Comparison of ENCODE assay signal across 12 cellular contexts in the genomic region with DNA sequence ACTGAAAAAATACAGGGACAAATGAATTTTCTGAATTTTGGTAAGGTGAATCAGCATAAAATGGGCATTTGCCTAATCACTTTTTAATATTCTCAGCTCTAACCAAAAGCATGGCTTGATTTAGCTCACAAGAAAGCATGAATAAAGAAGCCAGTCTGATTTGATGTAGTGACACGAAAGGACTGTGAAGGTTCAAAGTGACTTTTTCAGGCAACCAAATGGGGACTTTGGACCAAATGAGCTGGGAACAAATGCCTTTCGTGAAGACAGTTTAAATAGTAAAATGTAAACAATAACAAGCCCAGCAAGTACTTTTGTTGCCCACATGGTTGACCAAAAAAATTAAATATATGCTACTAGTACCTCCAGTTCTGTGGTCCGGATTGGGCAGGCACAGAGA. TPM values are rescaled to one million over a fixed set of nuclear protein-coding genes. Genes with fewer than 3 reads are reported as not detected.
"Had no signal": no experiment of that assay in that cellular context is flagged by ENCODE, and none has a peak within 500 bp of the region (broad histone marks: within the 10 kb centered on the region; RNA-seq: fewer than 3 reads in every experiment).

No MANE protein-coding gene starts in this region.

- H3K36me3 ChIP-seq: HAP-1 had no signal

- H3K9ac ChIP-seq: GM23248 had no signal

- H3K4me1 ChIP-seq: HAP-1 had no signal

- H3K27ac ChIP-seq: GM23248, HL-60 had no signal

- H3K9me3 ChIP-seq: HAP-1 had no signal

- ATAC-seq: HCT116, K562 had no signal

- H3K4me3 ChIP-seq: GM23248, HAP-1, K562 had no signal

- DNase-seq: GM23248, GOT3, H7, HFFc6, IMR-90, KG1 had no signal

RNA-seq across cellular contexts. Expression of a gene that starts 12.9 kb away (rescaled TPM):
- total RNA-seq: GM23248, H4, H7, HFFc6, HT-29, IMR-90, K562 had no signal
